Comparison of ENCODE assay signal across 11 cellular contexts in the genomic region with DNA sequence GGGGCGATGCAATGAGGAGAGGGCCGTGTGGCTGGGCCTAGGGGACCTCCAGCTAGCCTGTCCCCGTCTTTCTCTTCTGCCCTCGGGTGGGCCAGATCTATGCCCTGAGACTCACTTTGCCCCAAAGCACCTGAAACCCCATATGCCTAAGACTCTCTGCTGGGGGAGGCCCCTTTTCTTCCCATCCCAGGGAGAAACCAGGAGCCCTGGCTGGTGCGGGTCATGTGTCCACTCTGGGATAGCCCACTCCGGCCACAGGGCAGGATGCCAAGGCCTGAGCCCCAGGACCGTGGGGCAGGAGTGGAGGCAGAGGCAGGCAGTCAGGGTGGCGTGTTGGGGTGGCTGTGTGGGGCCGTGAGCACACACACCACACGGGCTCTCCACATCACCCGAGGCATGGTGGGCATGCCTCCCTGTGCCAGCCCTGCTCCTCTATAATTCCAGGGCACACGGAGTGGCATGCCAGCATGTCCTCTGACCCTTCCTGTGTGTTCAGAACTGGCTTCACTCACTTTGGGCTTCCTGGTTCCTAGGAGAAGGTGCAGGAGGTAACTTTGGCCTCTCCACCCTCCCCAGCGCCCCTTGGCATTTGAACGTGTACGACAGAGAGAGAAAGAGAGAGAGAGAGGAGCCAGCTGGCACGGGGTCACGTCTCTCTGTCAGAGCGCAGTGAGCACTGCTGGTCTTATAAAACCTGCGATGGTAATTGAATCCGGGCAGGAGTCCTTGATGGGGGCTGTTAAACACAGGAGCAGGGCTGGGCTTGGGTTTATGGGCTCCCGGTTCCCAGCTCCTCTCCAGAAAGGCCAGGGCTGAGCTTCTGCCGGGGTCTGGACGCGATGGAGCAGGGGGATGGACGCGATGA.
DNase-seq lines count a peak whose midpoint lies in the region; ATAC-seq and TF ChIP-seq lines count a peak whose summit lies in the region.
"Had no signal": no experiment of that assay in that cellular context is flagged by ENCODE, and none has a peak within 500 bp of the region (broad histone marks: within the 10 kb centered on the region; RNA-seq: fewer than 3 reads in every experiment).

No MANE protein-coding gene starts in this region.

- CTCF ChIA-PET in CD4-positive, alpha-beta T cell (lab: Charles Lee): no interaction called here
- CTCF ChIA-PET in OCI-LY7 (lab: Charles Lee; ENCODE audit: unreplicated experiment): no interaction called here

- peaks cover 4% of the 10 kb centered on the region for H3K27me3 Mint-ChIP-seq in CD4-positive, alpha-beta T cell

- no peaks in the 10 kb centered on the region for H3K36me3 Mint-ChIP-seq in CD4-positive, alpha-beta T cell (ENCODE audit: low read depth)

- no peaks in the 10 kb centered on the region for H3K4me1 ChIP-seq in stomach
- no peaks in the 10 kb centered on the region for H3K4me1 ChIP-seq in OCI-LY7 (ENCODE audit: insufficient read depth, low read length, poor library complexity, severe bottlenecking)
- H3K4me1 ChIP-seq: A549 had no signal

- peaks cover 0 to 25% (median 0%) of the 10 kb centered on the region in 3 donors for H3K27me3 ChIP-seq in stomach
- peaks cover 4% of the 10 kb centered on the region for H3K27me3 ChIP-seq in CD4-positive, alpha-beta T cell (ENCODE audit: control insufficient read depth, insufficient read depth, low read length)

- H3K36me3 ChIP-seq in stomach (no peaks in the 10 kb centered on the region), OCI-LY7 (ENCODE audit: insufficient read depth, low read length) (no peaks in the 10 kb centered on the region)

- no peak for ATAC-seq in GM18907 (IDR thresholded peaks at IDR 0.05; ENCODE audit: unreplicated experiment)
- ATAC-seq in CD4-positive, alpha-beta T cell (ENCODE audit: poor library complexity): no peak
- ATAC-seq: A549 had no signal

- no peak overlapping the region for H3K27ac ChIP-seq in stomach
- H3K27ac ChIP-seq in CD4-positive, alpha-beta T cell (ENCODE audit: low read depth, low read length): no peak overlapping the region
- H3K27ac ChIP-seq in OCI-LY7 (ENCODE audit: low read depth, low read length, poor library complexity, severe bottlenecking): no peak overlapping the region
- H3K27ac ChIP-seq: A549 had no signal

- 74 to 86% (median 78%) methylated on average over 16 to 26 of the region's 26 CpGs for WGBS in stomach, 5 donors

- intact Hi-C loops in stomach (cut with DNase I; ENCODE audit: low total_unique reads) (no loop called here), OCI-LY7 (cut with micrococcal nuclease; ENCODE audit: unreplicated experiment) (no loop called here)
- intact Hi-C loops in CD4-positive, alpha-beta T cell (cut with DNase I, micrococcal nuclease): no loop called here

- no peak overlapping the region for H3K4me3 Mint-ChIP-seq in CD4-positive, alpha-beta T cell

- H3K4me3 ChIP-seq in stomach: no peak overlapping the region
- no peak overlapping the region for H3K4me3 ChIP-seq in OCI-LY7 (ENCODE audit: low read depth, low read length, poor library complexity, severe bottlenecking)
- H3K4me3 ChIP-seq: A549 had no signal

- H2AFZ ChIP-seq in OCI-LY7 (ENCODE audit: low read length): no peak overlapping the region

- H3K79me2 ChIP-seq in OCI-LY7 (ENCODE audit: insufficient read depth, low read depth, low read length): no peaks in the 10 kb centered on the region

- no peaks in the 10 kb centered on the region for H3K9me3 ChIP-seq in stomach
- H3K9me3 ChIP-seq in CD4-positive, alpha-beta T cell (ENCODE audit: control insufficient read depth, low read length): no peaks in the 10 kb centered on the region
- no peaks in the 10 kb centered on the region for H3K9me3 ChIP-seq in OCI-LY7 (ENCODE audit: low read length)
- H3K9me3 ChIP-seq: A549 had no signal

- no peaks in the 10 kb centered on the region for H4K20me1 ChIP-seq in OCI-LY7 (ENCODE audit: insufficient read depth, low read length)

- no peaks in the 10 kb centered on the region for H3K9me2 ChIP-seq in OCI-LY7 (ENCODE audit: insufficient read depth, low read length)

- H3K27ac Mint-ChIP-seq in CD4-positive, alpha-beta T cell: no peak overlapping the region

- no TSS peak for BruUV-seq in OCI-LY7 (replicated peaks; lab: Mats Ljungman, UMichigan)

- H3K4me1 Mint-ChIP-seq in CD4-positive, alpha-beta T cell (ENCODE audit: low read depth): no peaks in the 10 kb centered on the region

- POLR2A ChIA-PET in CD4-positive, alpha-beta T cell (lab: Charles Lee): no interaction called here
- POLR2A ChIA-PET in OCI-LY7 (lab: Charles Lee): no interaction called here

- H3K4me2 ChIP-seq in OCI-LY7 (ENCODE audit: low read length): no peak overlapping the region
- H3K4me2 ChIP-seq: A549 had no signal

- TF ChIP-seq EP300 in stomach (IDR thresholded peaks at IDR 0.05): no peak

- peak; percentile 29 for DNase-seq in NCI-H82 (lab: John Stamatoyannopoulos, UW)
- no peak for DNase-seq in NCI-H82 treated with DMSO at 0.1 percent for 48 hours (lab: John Stamatoyannopoulos, UW; ENCODE audit: unreplicated experiment)
- peak; percentile 36 for DNase-seq in NCI-H524 treated with DMSO at 0.1 percent for 48 hours (lab: John Stamatoyannopoulos, UW)
- peak; percentile 44 for DNase-seq in islet precursor cell
- DNase-seq in stomach: peak; percentile 18
- DNase-seq in CD4-positive, alpha-beta T cell: no peak
- no peak for DNase-seq in OCI-LY7 (ENCODE audit: low spot score)
- DNase-seq: KBM-7, NCI-H1930 had no signal

- TF ChIP-seq POLR2A in stomach (IDR thresholded peaks at IDR 0.05): no peak

- TF ChIP-seq CTCF in stomach (IDR thresholded peaks at IDR 0.05): no peak
- TF ChIP-seq CTCF in CD4-positive, alpha-beta T cell (IDR thresholded peaks at IDR 0.05): no peak
- TF ChIP-seq CTCF in OCI-LY7 (conservative IDR thresholded peaks at IDR 0.05; ENCODE audit: low read length): no peak

- no peaks in the 10 kb centered on the region for H3K9me3 Mint-ChIP-seq in CD4-positive, alpha-beta T cell

Comparison
In these comparisons a context has a peak if more than half of its experiments do, and no peak if none do; other contexts are left out.
1. DNase-seq: peak in NCI-H82 (single experiment), NCI-H524 treated with DMSO at 0.1 percent for 48 hours (single experiment), islet precursor cell (single experiment) and stomach (single experiment); none in NCI-H82 treated with DMSO at 0.1 percent for 48 hours (single experiment), CD4-positive, alpha-beta T cell (0 of 10) and OCI-LY7 (single experiment).